ENCODE assay signal across 19 cellular contexts in the genomic region with DNA sequence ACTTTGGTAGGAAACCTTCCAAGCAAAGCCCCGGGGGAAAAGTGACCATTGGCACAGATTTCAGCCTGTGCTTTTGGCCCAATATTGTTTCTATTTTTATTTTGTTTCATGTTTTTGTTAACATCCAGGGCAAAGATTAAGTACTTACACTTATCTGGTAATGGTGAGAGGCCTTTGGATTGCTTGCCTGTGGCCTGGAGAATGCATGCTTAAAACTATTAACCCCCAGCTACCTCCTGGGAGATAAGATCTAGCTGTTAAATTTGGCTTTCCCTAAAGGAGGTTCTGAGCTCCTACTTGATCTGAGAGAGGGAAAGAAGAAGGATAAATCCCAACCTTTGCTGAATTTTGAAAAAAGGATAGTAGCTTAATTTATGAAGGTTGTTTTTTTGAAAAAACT.
DNase-seq lines count a peak whose midpoint lies in the region; ATAC-seq, FAIRE-seq and TF ChIP-seq lines count a peak whose summit lies in the region.
"Had no signal": no experiment of that assay in that cellular context is flagged by ENCODE, and none has a peak within 500 bp of the region (broad histone marks: within the 10 kb centered on the region; RNA-seq: fewer than 3 reads in every experiment).

No MANE protein-coding gene starts in this region.

- intact Hi-C loops in left lung (cut with DNase I) = no loop called here
- intact Hi-C loops in thyroid gland (cut with DNase I) = no loop called here

- H3K27ac Mint-ChIP-seq in astrocyte (ENCODE audit: unreplicated experiment) (no peak overlapping the region), neural progenitor cell (no peak overlapping the region)
- H3K27ac Mint-ChIP-seq: T-helper 1 cell treated with Interleukin-12 subunit alpha and Interleukin-12 subunit beta and Interleukin-4 antibody, amounts not matched to agents 30 μg/mL and 1 μg/mL, for 36 hours had no signal

- H3K9me3 Mint-ChIP-seq in astrocyte (ENCODE audit: unreplicated experiment) (no peaks in the 10 kb centered on the region), neural progenitor cell (no peaks in the 10 kb centered on the region)
- H3K9me3 Mint-ChIP-seq: activated B cell treated with CpG ODN at 0.5 μM for 24 hours; T-helper 1 cell treated with Interleukin-12 subunit alpha and Interleukin-12 subunit beta and Interleukin-4 antibody, amounts not matched to agents 30 μg/mL and 1 μg/mL, for 36 hours had no signal

- TF ChIP-seq CTCF in astrocyte (IDR thresholded peaks at IDR 0.05; ENCODE audit: insufficient read depth, low read depth, low read length) (no peak), left lung (IDR thresholded peaks at IDR 0.05) (no peak), thyroid gland (IDR thresholded peaks at IDR 0.05) (no peak), neural progenitor cell (IDR thresholded peaks at IDR 0.05) (no peak)

- no peak for FAIRE-seq in astrocyte (lab: Jason Lieb, UNC)
- FAIRE-seq: A549, H1 had no signal

- no peaks in the 10 kb centered on the region for H3K4me1 ChIP-seq in astrocyte (ENCODE audit: insufficient read depth, low read length)
- H3K4me1 ChIP-seq in left lung = peaks cover 9% of the 10 kb centered on the region in 2 donors
- peaks cover 31 to 63% of the 10 kb centered on the region in 2 donors for H3K4me1 ChIP-seq in thyroid gland
- peaks cover 5% of the 10 kb centered on the region for H3K4me1 ChIP-seq in neural progenitor cell
- H3K4me1 ChIP-seq: A549 had no signal

- ATAC-seq in left lung (peak; percentile 14), HG03025 (IDR thresholded peaks at IDR 0.05; ENCODE audit: low FRiP score, unreplicated experiment) (no peak)
- ATAC-seq: A549 had no signal

- H3K4me1 Mint-ChIP-seq in astrocyte (ENCODE audit: low read depth, unreplicated experiment) (peaks cover 6% of the 10 kb centered on the region), neural progenitor cell (peaks cover 15% of the 10 kb centered on the region)

- H3K27ac ChIP-seq in astrocyte (ENCODE audit: low read depth, low read length) (no peak overlapping the region), left lung (peak overlapping the region in 1 of 2 donors; percentile 19), thyroid gland (peak overlapping the region; percentile 29 to 87 (median 81)), neural progenitor cell (no peak overlapping the region)
- H3K27ac ChIP-seq: A549, suprapubic skin had no signal

- no peak overlapping the region for H3K9ac ChIP-seq in astrocyte (ENCODE audit: low read length)
- no peak overlapping the region for H3K9ac ChIP-seq in neural progenitor cell

- no peaks in the 10 kb centered on the region for H3K79me2 ChIP-seq in astrocyte (ENCODE audit: insufficient read depth, low read length)
- H3K79me2 ChIP-seq in neural progenitor cell (ENCODE audit: low read depth) = no peaks in the 10 kb centered on the region

- no peak overlapping the region for H3K4me3 ChIP-seq in astrocyte (ENCODE audit: insufficient read depth, low read depth, low read length)
- H3K4me3 ChIP-seq in left lung = no peak overlapping the region
- no peak overlapping the region for H3K4me3 ChIP-seq in thyroid gland (replicated peaks in 1 of 3)
- no peak overlapping the region for H3K4me3 ChIP-seq in neural progenitor cell
- H3K4me3 ChIP-seq: A549, MG63, psoas muscle, suprapubic skin had no signal

- DNase-seq in NCI-H82 (lab: John Stamatoyannopoulos, UW) (peak; percentile 45), NCI-H82 treated with DMSO at 0.1 percent for 48 hours (lab: John Stamatoyannopoulos, UW; ENCODE audit: unreplicated experiment) (no peak), astrocyte (ENCODE audit: low read depth) (peak; percentile 18), left lung (no peak), thyroid gland (peak; percentile 20 to 30), NCI-H128 (lab: John Stamatoyannopoulos, UW; ENCODE audit: unreplicated experiment) (no peak), neural progenitor cell (ENCODE audit: low spot score) (no peak)
- DNase-seq: activated B cell treated with CpG ODN at 0.5 μM for 24 hours; activated effector memory CD4-positive, alpha-beta T cell treated with Interleukin-2 at 50 U/mL for 16 hours; MG63; NCI-H1930; NCI-H526 treated with DMSO at 0.1 percent for 48 hours; psoas muscle; stimulated activated CD4-positive, alpha-beta T cell treated with anti-CD3 and anti-CD28 coated beads, Interleukin-2, amount 100 ng/mL, for 24 hours had no signal

- WGBS in thyroid gland, 2 donors = 7 to 14% methylated on average over 1 of the region's 1 CpG

- H4K20me1 ChIP-seq in astrocyte (ENCODE audit: insufficient read depth, low read length) (peaks cover 3% of the 10 kb centered on the region), neural progenitor cell (ENCODE audit: low read depth) (no peaks in the 10 kb centered on the region)

- H3F3A ChIP-seq in neural progenitor cell (ENCODE audit: low read depth) = no peaks in the 10 kb centered on the region

- no peak overlapping the region for H3K4me2 ChIP-seq in astrocyte (ENCODE audit: low read length)
- no peak overlapping the region for H3K4me2 ChIP-seq in neural progenitor cell
- H3K4me2 ChIP-seq: A549 had no signal

- H3K4me3 Mint-ChIP-seq in astrocyte (ENCODE audit: unreplicated experiment) = no peak overlapping the region
- H3K4me3 Mint-ChIP-seq in neural progenitor cell = no peak overlapping the region
- H3K4me3 Mint-ChIP-seq: activated B cell treated with CpG ODN at 0.5 μM for 24 hours; T-helper 1 cell treated with Interleukin-12 subunit alpha and Interleukin-12 subunit beta and Interleukin-4 antibody, amounts not matched to agents 30 μg/mL and 1 μg/mL, for 36 hours had no signal

- no peak for TF ChIP-seq POLR2A in thyroid gland (IDR thresholded peaks at IDR 0.05)

- H3K9me3 ChIP-seq in astrocyte (ENCODE audit: insufficient read depth, low read depth, low read length) = no peaks in the 10 kb centered on the region
- H3K9me3 ChIP-seq in left lung = no peaks in the 10 kb centered on the region
- H3K9me3 ChIP-seq in thyroid gland = no peaks in the 10 kb centered on the region
- H3K9me3 ChIP-seq in neural progenitor cell (ENCODE audit: low read depth) = no peaks in the 10 kb centered on the region
- H3K9me3 ChIP-seq: A549, MG63, psoas muscle, suprapubic skin had no signal

- H3K27me3 Mint-ChIP-seq in astrocyte (ENCODE audit: low read depth, unreplicated experiment) (no peaks in the 10 kb centered on the region), neural progenitor cell (ENCODE audit: insufficient read depth, low read depth) (no peaks in the 10 kb centered on the region)
- H3K27me3 Mint-ChIP-seq: activated B cell treated with CpG ODN at 0.5 μM for 24 hours had no signal

- H3K36me3 Mint-ChIP-seq in astrocyte (ENCODE audit: low read depth, unreplicated experiment) (peaks cover 4% of the 10 kb centered on the region), neural progenitor cell (peaks cover 9% of the 10 kb centered on the region)

- H3K27me3 ChIP-seq in astrocyte (ENCODE audit: insufficient read depth, low read length) (no peaks in the 10 kb centered on the region), left lung (no peaks in the 10 kb centered on the region), thyroid gland (no peaks in the 10 kb centered on the region), neural progenitor cell (no peaks in the 10 kb centered on the region)
- H3K27me3 ChIP-seq: MG63, suprapubic skin had no signal

- no peak overlapping the region for H2AFZ ChIP-seq in astrocyte (ENCODE audit: low read depth, low read length)
- no peak overlapping the region for H2AFZ ChIP-seq in neural progenitor cell (replicated peaks)

- H3K36me3 ChIP-seq in astrocyte (ENCODE audit: insufficient read depth, low read length) = no peaks in the 10 kb centered on the region
- no peaks in the 10 kb centered on the region for H3K36me3 ChIP-seq in left lung
- H3K36me3 ChIP-seq in thyroid gland = no peaks in the 10 kb centered on the region
- H3K36me3 ChIP-seq in neural progenitor cell = no peaks in the 10 kb centered on the region
- H3K36me3 ChIP-seq: MG63, suprapubic skin had no signal

Comparison
In these comparisons a context has a peak if more than half of its experiments do, and no peak if none do; other contexts are left out.
1. DNase-seq: peak in NCI-H82 (single experiment), astrocyte (single experiment) and thyroid gland (2 of 2); none in NCI-H82 treated with DMSO at 0.1 percent for 48 hours (single experiment), left lung (0 of 2), NCI-H128 (single experiment) and neural progenitor cell (single experiment).
2. H3K27ac ChIP-seq: peak in thyroid gland (3 of 3); none in astrocyte (single experiment) and neural progenitor cell (single experiment).